Comparison of ENCODE assay signal across 10 cellular contexts in genomic region chr17:49910094-49910857, GRCh38. TPM values are rescaled to one million over a fixed set of nuclear protein-coding genes. Genes with fewer than 3 reads are reported as not detected.
DNase-seq lines count a peak whose midpoint lies in the region; ATAC-seq, FAIRE-seq and TF ChIP-seq lines count a peak whose summit lies in the region.
"Had no signal": no experiment of that assay in that cellular context is flagged by ENCODE, and none has a peak within 500 bp of the region (broad histone marks: within the 10 kb centered on the region; RNA-seq: fewer than 3 reads in every experiment).

No MANE protein-coding gene starts in this region.

- CTCF ChIA-PET in Panc1 (lab: Charles Lee) (interaction anchor here (0.6 to 1.2 kb wide), 2 partner anchors 11 to 83 kb away, joined by 4 read pairs; no protein-coding TSS in a partner anchor), RWPE1 (lab: Yijun Ruan, JAX) (interaction anchor here (0.5 to 1.8 kb wide), 7 partner anchors 22 to 86 kb away, joined by 3 to 7 read pairs (median 3); no protein-coding TSS in a partner anchor)

- H3K9ac ChIP-seq in BLaER1 (no peak overlapping the region), endodermal cell (ENCODE audit: extremely low read depth, low read length, poor library complexity, severe bottlenecking) (peak overlapping the region; percentile 47)

- H3K9me3 Mint-ChIP-seq in endodermal cell = no peaks in the 10 kb centered on the region

- peaks cover 36% of the 10 kb centered on the region for H4K20me1 ChIP-seq in BLaER1

- H3K4me3 Mint-ChIP-seq in endodermal cell = peak overlapping the region; percentile 58

- H3K36me3 ChIP-seq in BLaER1 (no peaks in the 10 kb centered on the region), Panc1 (ENCODE audit: control insufficient read depth, insufficient read depth, low read length) (no peaks in the 10 kb centered on the region), endodermal cell (ENCODE audit: control insufficient read depth, insufficient read depth, low read length) (no peaks in the 10 kb centered on the region), pancreas (no peaks in the 10 kb centered on the region)
- H3K36me3 ChIP-seq: tibial nerve had no signal

- H3K9me3 ChIP-seq in BLaER1 (no peaks in the 10 kb centered on the region), Panc1 (ENCODE audit: control insufficient read depth, insufficient read depth, low read depth, low read length) (no peaks in the 10 kb centered on the region), endodermal cell (ENCODE audit: control insufficient read depth, low read length) (no peaks in the 10 kb centered on the region), pancreas (no peaks in the 10 kb centered on the region), right cardiac atrium (ENCODE audit: control insufficient read depth, low read length) (no peaks in the 10 kb centered on the region)
- H3K9me3 ChIP-seq: tibial nerve had no signal

- peak overlapping the region; percentile 89 for H3K4me2 ChIP-seq in BLaER1

- peak overlapping the region; percentile 58 for H3K4me3 ChIP-seq in BLaER1
- H3K4me3 ChIP-seq in Panc1 (ENCODE audit: low read depth in 2 of 2, low read length in 2 of 2) = peak overlapping the region; percentile 38 to 46
- peak overlapping the region; percentile 72 for H3K4me3 ChIP-seq in endodermal cell (ENCODE audit: low read length)
- H3K4me3 ChIP-seq in pancreas = no peak overlapping the region
- no peak overlapping the region for H3K4me3 ChIP-seq in right cardiac atrium (ENCODE audit: low read length)
- H3K4me3 ChIP-seq: tibial nerve had no signal

- peaks cover 38% of the 10 kb centered on the region for H3K4me1 ChIP-seq in BLaER1
- peaks cover 24% of the 10 kb centered on the region for H3K4me1 ChIP-seq in Panc1 (ENCODE audit: control insufficient read depth, insufficient read depth, low read length)
- H3K4me1 ChIP-seq in endodermal cell (ENCODE audit: control insufficient read depth, insufficient read depth, low read length) = peaks cover 11% of the 10 kb centered on the region
- H3K4me1 ChIP-seq in pancreas = no peaks in the 10 kb centered on the region
- H3K4me1 ChIP-seq in right cardiac atrium (ENCODE audit: control insufficient read depth, insufficient read depth, low read length) = no peaks in the 10 kb centered on the region

- TF ChIP-seq CTCF in Panc1 (IDR thresholded peaks at IDR 0.05) = no peak
- no peak for TF ChIP-seq CTCF in endodermal cell (conservative IDR thresholded peaks at IDR 0.05)
- no peak for TF ChIP-seq CTCF in pancreas (IDR thresholded peaks at IDR 0.05)
- TF ChIP-seq CTCF in RWPE1 (conservative IDR thresholded peaks at IDR 0.05; ENCODE audit: low read depth) = no peak

- peaks cover 89% of the 10 kb centered on the region for H3K27me3 Mint-ChIP-seq in endodermal cell (ENCODE audit: insufficient read depth)

- H3K27me3 ChIP-seq in BLaER1 (peaks cover 61% of the 10 kb centered on the region), Panc1 (ENCODE audit: control insufficient read depth, insufficient read depth, low read length) (0 out of 2 replicates have a peak, but pooled peaks cover 2% of the 10 kb centered on the region), endodermal cell (ENCODE audit: control insufficient read depth, insufficient read depth, low read length, poor library complexity, severe bottlenecking) (peaks cover 42% of the 10 kb centered on the region), pancreas (peaks cover 0 to 8% (median 3%) of the 10 kb centered on the region in 4 donors), right cardiac atrium (ENCODE audit: control insufficient read depth, insufficient read depth) (no peaks in the 10 kb centered on the region)

- intact Hi-C loops in Panc1 (cut with micrococcal nuclease; ENCODE audit: unreplicated experiment) = no loop called here
- intact Hi-C loops in pancreas (cut with DNase I) = no loop called here
- intact Hi-C loops in right cardiac atrium (cut with DNase I) = no loop called here

- H3K27ac ChIP-seq in BLaER1 (no peak overlapping the region), Panc1 (ENCODE audit: low read length) (no peak overlapping the region), endodermal cell (ENCODE audit: low read depth, low read length) (no peak overlapping the region), pancreas (no peak overlapping the region), RWPE1 (no peak overlapping the region), right cardiac atrium (ENCODE audit: low read length) (no peak overlapping the region)
- H3K27ac ChIP-seq: tibial nerve had no signal

- FAIRE-seq in pancreas (lab: Jason Lieb, UNC) = no peak

- DNase-seq in Panc1 (ENCODE audit: low read depth, low spot score) (no peak), endodermal cell (peak; percentile 93), pancreas (peak in 1 of 6 donors; percentile 32), NCI-H345 treated with DMSO at 0.1 percent for 48 hours (lab: John Stamatoyannopoulos, UW; ENCODE audit: unreplicated experiment) (no peak), NCI-H2029 (lab: John Stamatoyannopoulos, UW) (no peak), RWPE1 (ENCODE audit: low spot score) (no peak), right cardiac atrium (no peak)
- DNase-seq: NCI-H146 had no signal

- peaks cover 20% of the 10 kb centered on the region for H3K4me1 Mint-ChIP-seq in endodermal cell

- H3K36me3 Mint-ChIP-seq in endodermal cell (ENCODE audit: low read depth) = no peaks in the 10 kb centered on the region

- ATAC-seq in Panc1 (peak; percentile 75), pancreas (peak in 3 of 4 donors; percentile 48 to 68 (median 55)), right cardiac atrium (no peak)

- POLR2A ChIA-PET in Panc1 (lab: Charles Lee) (interaction anchor here (0.6 to 0.7 kb wide), 2 partner anchors 57 to 76 kb away, joined by 3 to 18 read pairs; no protein-coding TSS in a partner anchor), RWPE1 (lab: Yijun Ruan, JAX; ENCODE audit: low non-redundant PET) (no interaction called here)

- no peak overlapping the region for H3K27ac Mint-ChIP-seq in endodermal cell

- in situ Hi-C loops in Panc1 (cut with HindIII; ENCODE audit: low pct_unique_long_range_greater_than_20kb, low sequenced_read_pairs) = no loop called here

- no TSS peak for BruUV-seq in Panc1 (replicated peaks; lab: Mats Ljungman, UMichigan)

- 2 to 5% methylated on average over 18 to 69 of the region's 69 CpGs for WGBS in endodermal cell (ENCODE audit: insufficient coverage in 1 of 2, insufficient read length in 1 of 2), 2 experiments
- 7% methylated on average over 56 to 69 of the region's 69 CpGs for WGBS in pancreas, 2 donors
- WGBS in right cardiac atrium = 2% methylated on average over 69 of the region's 69 CpGs

RNA-seq across cellular contexts. Expression of gene DLX4, which starts 58.7 kb away (rescaled TPM):
- total RNA-seq in Panc1 (2021; ENCODE audit: unreplicated experiment) (11.2 TPM), endodermal cell (1 to 10 TPM; 1.6 to 2.1 TPM), pancreas (under 1 TPM in 3 of 6 donors, not detected in 3; 0.16 to 0.23 (median 0.20) TPM), right cardiac atrium (under 1 TPM in 1 of 4 donors, not detected in 3; 0.12 TPM)
- 10.6 TPM for polyA plus RNA-seq in Panc1 (2012; ENCODE audit: insufficient read length)
- polyA plus RNA-seq in endodermal cell (2013, experiment 1 of 2) = 0.64 TPM
- 0.79 TPM for polyA plus RNA-seq in endodermal cell (2013, experiment 2 of 2)
- polyA plus RNA-seq in pancreas (under 1 TPM; 0.26 to 0.30 TPM), right cardiac atrium (0.09 TPM)
- total RNA-seq: tibial nerve had no signal

Comparison
In these comparisons a context has a peak if more than half of its experiments do, and no peak if none do; other contexts are left out.
1. H3K4me3 ChIP-seq: peak in BLaER1 (single experiment), Panc1 (2 of 2) and endodermal cell (single experiment); none in pancreas (0 of 4) and right cardiac atrium (single experiment).
2. ATAC-seq: peak in Panc1 (single experiment) and pancreas (3 of 4); none in right cardiac atrium (0 of 2).